1 cellular context compared by ENCODE assay signal in the genomic region with DNA sequence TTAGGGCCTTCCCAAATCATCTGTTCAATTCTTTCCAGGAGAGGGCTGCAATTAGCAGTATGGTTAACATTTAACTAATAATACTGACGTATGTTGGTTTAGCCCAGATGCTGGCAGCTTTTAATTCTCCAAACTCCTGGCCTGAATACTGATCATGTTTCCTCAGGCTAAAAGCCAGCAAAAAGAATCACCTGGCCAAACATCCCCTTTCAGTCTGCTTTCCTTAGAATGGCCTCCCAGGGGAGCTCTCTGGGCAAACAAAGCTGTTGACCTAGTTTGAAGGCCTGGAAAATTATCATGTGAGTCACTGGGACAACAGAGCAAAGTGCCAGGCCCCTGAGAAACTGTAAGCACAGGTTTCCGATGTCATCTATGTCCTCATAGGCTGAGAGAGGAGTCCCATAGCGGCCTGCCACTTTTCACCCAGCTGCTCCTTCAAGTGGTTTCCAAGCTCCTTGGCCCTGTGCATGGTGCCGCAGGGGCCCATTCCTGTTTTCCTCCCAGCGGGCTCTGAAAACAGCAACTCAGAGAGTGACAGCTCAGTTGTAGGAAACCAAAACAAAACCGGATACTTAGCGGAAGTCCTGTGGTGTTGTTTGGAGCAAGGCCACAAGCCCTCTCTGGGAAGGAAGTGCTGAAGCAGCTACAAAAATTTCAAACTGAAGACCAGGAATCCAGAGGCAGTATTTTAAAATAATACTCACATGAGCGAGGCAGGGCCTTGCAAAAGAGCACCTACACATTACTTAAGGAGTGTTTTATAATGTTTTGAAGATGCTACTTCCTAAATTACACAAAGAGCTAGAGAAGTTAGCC.
TF ChIP-seq lines count a peak whose summit lies in the region.

No MANE protein-coding gene starts in this region.

TF ChIP-seq in HepG2, 621 proteins besides CTCF, POLR2A, EP300 and RAD21 (continued from another document and continues in another):
- TF ChIP-seq ZNF142 (CRISPR knock-in tag; IDR thresholded peaks at IDR 0.05) (peak; percentile 47; the same call in 1 of the 2 replicates), ATRX (CRISPR knock-in tag; IDR thresholded peaks at IDR 0.05; ENCODE audit: borderline replicate concordance) (no peak), SIX1 (CRISPR knock-in tag; IDR thresholded peaks at IDR 0.05; ENCODE audit: borderline replicate concordance) (peak; percentile 90), ZBTB38 (CRISPR knock-in tag; IDR thresholded peaks at IDR 0.05) (peak; percentile 44; the same call in 1 of the 2 replicates), RCOR2 (CRISPR knock-in tag; IDR thresholded peaks at IDR 0.05) (peak; percentile 79; the same call in 1 of the 2 replicates), ZNF780A (CRISPR knock-in tag; IDR thresholded peaks at IDR 0.05) (no peak), SIN3B (IDR thresholded peaks at IDR 0.05; ENCODE audit: low read length) (0 out of 2 replicates have a peak, but pooled peaks have one; percentile 32), CSRNP1 (CRISPR knock-in tag; IDR thresholded peaks at IDR 0.05) (peak; percentile 85), ZKSCAN1 (IDR thresholded peaks at IDR 0.05; ENCODE audit: low read length) (no peak), PHF20 (CRISPR knock-in tag; IDR thresholded peaks at IDR 0.05) (peak; percentile 57), ZC3H4 (CRISPR knock-in tag; IDR thresholded peaks at IDR 0.05; ENCODE audit: borderline replicate concordance) (no peak), ZNF224 (CRISPR knock-in tag; IDR thresholded peaks at IDR 0.05) (peak; percentile 91), SAP130 (CRISPR knock-in tag; IDR thresholded peaks at IDR 0.05; ENCODE audit: low read depth) (peak; percentile 88), TARDBP (CRISPR knock-in tag; IDR thresholded peaks at IDR 0.05) (peak; percentile 91), TRIM24 (CRISPR knock-in tag; IDR thresholded peaks at IDR 0.05) (no peak), TEAD3 (CRISPR knock-in tag; optimal IDR thresholded peaks at IDR 0.05; ENCODE audit: borderline replicate concordance) (peak; percentile 86), ZBTB21 (CRISPR knock-in tag; IDR thresholded peaks at IDR 0.05) (0 out of 2 replicates have a peak, but pooled peaks have one; percentile 21), ARNTL (CRISPR knock-in tag; IDR thresholded peaks at IDR 0.05) (peak; percentile 91), ZBTB44 (CRISPR knock-in tag; IDR thresholded peaks at IDR 0.05) (no peak), ZBTB34 (CRISPR knock-in tag; IDR thresholded peaks at IDR 0.05) (peak; percentile 92; the same call in 1 of the 2 replicates), YEATS4 (CRISPR knock-in tag; IDR thresholded peaks at IDR 0.05; ENCODE audit: borderline replicate concordance) (peak; percentile 50; the same call in 1 of the 2 replicates), FOSL1 (CRISPR knock-in tag; IDR thresholded peaks at IDR 0.05; ENCODE audit: borderline replicate concordance) (peak; percentile 100), ZSCAN29 (CRISPR knock-in tag; conservative IDR thresholded peaks at IDR 0.05) (peak; percentile 92), DMAP1 (CRISPR knock-in tag; IDR thresholded peaks at IDR 0.05) (peak; percentile 53; the same call in 1 of the 2 replicates), JUN (CRISPR knock-in tag; IDR thresholded peaks at IDR 0.05) (peak; percentile 97), GABPB1 (CRISPR knock-in tag; IDR thresholded peaks at IDR 0.05) (peak; percentile 64), KAT8 (CRISPR knock-in tag; IDR thresholded peaks at IDR 0.05) (peak; percentile 84)
- TF ChIP-seq, protein P1, sequence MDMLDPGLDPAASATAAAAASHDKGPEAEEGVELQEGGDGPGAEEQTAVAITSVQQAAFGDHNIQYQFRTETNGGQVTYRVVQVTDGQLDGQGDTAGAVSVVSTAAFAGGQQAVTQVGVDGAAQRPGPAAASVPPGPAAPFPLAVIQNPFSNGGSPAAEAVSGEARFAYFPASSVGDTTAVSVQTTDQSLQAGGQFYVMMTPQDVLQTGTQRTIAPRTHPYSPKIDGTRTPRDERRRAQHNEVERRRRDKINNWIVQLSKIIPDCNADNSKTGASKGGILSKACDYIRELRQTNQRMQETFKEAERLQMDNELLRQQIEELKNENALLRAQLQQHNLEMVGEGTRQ (IDR thresholded peaks at IDR 0.05; ENCODE audit: low read depth, low read length) = no peak
- TF ChIP-seq, protein P1 (CRISPR knock-in tag; IDR thresholded peaks at IDR 0.05; ENCODE audit: borderline replicate concordance) = 0 out of 2 replicates have a peak, but pooled peaks have one; percentile 24
- TF ChIP-seq, protein P2, sequence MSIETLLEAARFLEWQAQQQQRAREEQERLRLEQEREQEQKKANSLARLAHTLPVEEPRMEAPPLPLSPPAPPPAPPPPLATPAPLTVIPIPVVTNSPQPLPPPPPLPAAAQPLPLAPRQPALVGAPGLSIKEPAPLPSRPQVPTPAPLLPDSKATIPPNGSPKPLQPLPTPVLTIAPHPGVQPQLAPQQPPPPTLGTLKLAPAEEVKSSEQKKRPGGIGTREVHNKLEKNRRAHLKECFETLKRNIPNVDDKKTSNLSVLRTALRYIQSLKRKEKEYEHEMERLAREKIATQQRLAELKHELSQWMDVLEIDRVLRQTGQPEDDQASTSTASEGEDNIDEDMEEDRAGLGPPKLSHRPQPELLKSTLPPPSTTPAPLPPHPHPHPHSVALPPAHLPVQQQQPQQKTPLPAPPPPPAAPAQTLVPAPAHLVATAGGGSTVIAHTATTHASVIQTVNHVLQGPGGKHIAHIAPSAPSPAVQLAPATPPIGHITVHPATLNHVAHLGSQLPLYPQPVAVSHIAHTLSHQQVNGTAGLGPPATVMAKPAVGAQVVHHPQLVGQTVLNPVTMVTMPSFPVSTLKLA (IDR thresholded peaks at IDR 0.05) = no peak
- TF ChIP-seq, protein P3, sequence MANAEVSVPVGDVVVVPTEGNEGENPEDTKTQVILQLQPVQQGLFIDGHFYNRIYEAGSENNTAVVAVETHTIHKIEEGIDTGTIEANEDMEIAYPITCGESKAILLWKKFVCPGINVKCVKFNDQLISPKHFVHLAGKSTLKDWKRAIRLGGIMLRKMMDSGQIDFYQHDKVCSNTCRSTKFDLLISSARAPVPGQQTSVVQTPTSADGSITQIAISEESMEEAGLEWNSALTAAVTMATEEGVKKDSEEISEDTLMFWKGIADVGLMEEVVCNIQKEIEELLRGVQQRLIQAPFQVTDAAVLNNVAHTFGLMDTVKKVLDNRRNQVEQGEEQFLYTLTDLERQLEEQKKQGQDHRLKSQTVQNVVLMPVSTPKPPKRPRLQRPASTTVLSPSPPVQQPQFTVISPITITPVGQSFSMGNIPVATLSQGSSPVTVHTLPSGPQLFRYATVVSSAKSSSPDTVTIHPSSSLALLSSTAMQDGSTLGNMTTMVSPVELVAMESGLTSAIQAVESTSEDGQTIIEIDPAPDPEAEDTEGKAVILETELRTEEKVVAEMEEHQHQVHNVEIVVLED (CRISPR knock-in tag; IDR thresholded peaks at IDR 0.05; ENCODE audit: borderline replicate concordance) = peak; percentile 53; the same call in 1 of the 2 replicates
- TF ChIP-seq, protein P4, sequence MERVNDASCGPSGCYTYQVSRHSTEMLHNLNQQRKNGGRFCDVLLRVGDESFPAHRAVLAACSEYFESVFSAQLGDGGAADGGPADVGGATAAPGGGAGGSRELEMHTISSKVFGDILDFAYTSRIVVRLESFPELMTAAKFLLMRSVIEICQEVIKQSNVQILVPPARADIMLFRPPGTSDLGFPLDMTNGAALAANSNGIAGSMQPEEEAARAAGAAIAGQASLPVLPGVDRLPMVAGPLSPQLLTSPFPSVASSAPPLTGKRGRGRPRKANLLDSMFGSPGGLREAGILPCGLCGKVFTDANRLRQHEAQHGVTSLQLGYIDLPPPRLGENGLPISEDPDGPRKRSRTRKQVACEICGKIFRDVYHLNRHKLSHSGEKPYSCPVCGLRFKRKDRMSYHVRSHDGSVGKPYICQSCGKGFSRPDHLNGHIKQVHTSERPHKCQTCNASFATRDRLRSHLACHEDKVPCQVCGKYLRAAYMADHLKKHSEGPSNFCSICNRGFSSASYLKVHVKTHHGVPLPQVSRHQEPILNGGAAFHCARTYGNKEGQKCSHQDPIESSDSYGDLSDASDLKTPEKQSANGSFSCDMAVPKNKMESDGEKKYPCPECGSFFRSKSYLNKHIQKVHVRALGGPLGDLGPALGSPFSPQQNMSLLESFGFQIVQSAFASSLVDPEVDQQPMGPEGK (CRISPR knock-in tag; IDR thresholded peaks at IDR 0.05) = peak; percentile 38; the same call in 1 of the 2 replicates
- TF ChIP-seq, protein P5, sequence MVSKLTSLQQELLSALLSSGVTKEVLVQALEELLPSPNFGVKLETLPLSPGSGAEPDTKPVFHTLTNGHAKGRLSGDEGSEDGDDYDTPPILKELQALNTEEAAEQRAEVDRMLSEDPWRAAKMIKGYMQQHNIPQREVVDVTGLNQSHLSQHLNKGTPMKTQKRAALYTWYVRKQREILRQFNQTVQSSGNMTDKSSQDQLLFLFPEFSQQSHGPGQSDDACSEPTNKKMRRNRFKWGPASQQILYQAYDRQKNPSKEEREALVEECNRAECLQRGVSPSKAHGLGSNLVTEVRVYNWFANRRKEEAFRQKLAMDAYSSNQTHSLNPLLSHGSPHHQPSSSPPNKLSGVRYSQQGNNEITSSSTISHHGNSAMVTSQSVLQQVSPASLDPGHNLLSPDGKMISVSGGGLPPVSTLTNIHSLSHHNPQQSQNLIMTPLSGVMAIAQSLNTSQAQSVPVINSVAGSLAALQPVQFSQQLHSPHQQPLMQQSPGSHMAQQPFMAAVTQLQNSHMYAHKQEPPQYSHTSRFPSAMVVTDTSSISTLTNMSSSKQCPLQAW (CRISPR knock-in tag; IDR thresholded peaks at IDR 0.05) = peak; percentile 95
